Comparison of ENCODE assay signal across 13 cellular contexts in genomic region chrX:72201836-72202536, GRCh38. TPM values are rescaled to one million over a fixed set of nuclear protein-coding genes. Genes with fewer than 3 reads are reported as not detected.
DNase-seq lines count a peak whose midpoint lies in the region; ATAC-seq and TF ChIP-seq lines count a peak whose summit lies in the region.
"Had no signal": no experiment of that assay in that cellular context is flagged by ENCODE, and none has a peak within 500 bp of the region (broad histone marks: within the 10 kb centered on the region; RNA-seq: fewer than 3 reads in every experiment).

No MANE protein-coding gene starts in this region.

- TF ChIP-seq POLR2A in adrenal gland (IDR thresholded peaks at IDR 0.05) = no peak

- in situ Hi-C loops in ACHN (cut with HindIII; ENCODE audit: low pct_ligation_motif_present, low pct_unique_long_range_greater_than_20kb, low sequenced_read_pairs) = no loop called here
- in situ Hi-C loops in astrocyte of the cerebellum (cut with HindIII; ENCODE audit: low sequenced_read_pairs) = no loop called here

- DNase-seq in ACHN = peak; percentile 67
- DNase-seq in astrocyte of the cerebellum (ENCODE audit: low read depth) = peak; percentile 33
- DNase-seq in HPDE6-E6E7 (ENCODE audit: extremely low spot score) = no peak
- DNase-seq in activated T-cell treated with anti-CD3 and anti-CD28 coated beads, Interleukin-2, amount 50 U/mL, for 72 hours = no peak
- DNase-seq in left colon = no peak
- DNase-seq in adrenal gland = no peak
- DNase-seq: activated CD4-positive, alpha-beta T cell treated with anti-CD3 and anti-CD28 coated beads for 4 hours; effector CD8-positive, alpha-beta T cell; NCI-H2029; SHP77 had no signal

- H3K9me3 Mint-ChIP-seq in activated T-cell treated with anti-CD3 and anti-CD28 coated beads, Interleukin-2, amount 50 U/mL, for 72 hours = no peaks in the 10 kb centered on the region

- H3K27ac ChIP-seq in HUES6 (ENCODE audit: low read depth, low read length) = peak overlapping the region; percentile 87
- no peak overlapping the region for H3K27ac ChIP-seq in iPS-18a (ENCODE audit: low read length)
- no peak overlapping the region for H3K27ac ChIP-seq in adrenal gland

- 76 to 96% (median 87%) methylated on average over 7 of the region's 7 CpGs for WGBS in adrenal gland, 4 donors

- H3K36me3 Mint-ChIP-seq in activated T-cell treated with anti-CD3 and anti-CD28 coated beads, Interleukin-2, amount 50 U/mL, for 72 hours (ENCODE audit: insufficient read depth in 2 of 2) = peaks cover 0 to 3% of the 10 kb centered on the region in 2 donors

- H3K27me3 ChIP-seq in HUES6 (ENCODE audit: control insufficient read depth, insufficient read depth, low read length) (no peaks in the 10 kb centered on the region), iPS-18a (ENCODE audit: control insufficient read depth, insufficient read depth, low read length) (no peaks in the 10 kb centered on the region), adrenal gland (no peaks in the 10 kb centered on the region)

- intact Hi-C loops in left colon (cut with DNase I, micrococcal nuclease) = no loop called here
- intact Hi-C loops in adrenal gland (cut with DNase I) = no loop called here

- no peak overlapping the region for H3K27ac Mint-ChIP-seq in activated T-cell treated with anti-CD3 and anti-CD28 coated beads, Interleukin-2, amount 50 U/mL, for 72 hours
- H3K27ac Mint-ChIP-seq: B cell had no signal

- H3K36me3 ChIP-seq in HUES6 (ENCODE audit: control insufficient read depth, insufficient read depth, low read length) (peaks cover 47% of the 10 kb centered on the region), iPS-18a (ENCODE audit: control insufficient read depth, low read depth, low read length) (peaks cover 14% of the 10 kb centered on the region), adrenal gland (replicated peaks in 1 of 2) (peaks cover 0 to 5% of the 10 kb centered on the region in 2 donors)

- H3K9ac ChIP-seq in HUES6 (ENCODE audit: low read length) (peak overlapping the region; percentile 65), iPS-18a (ENCODE audit: low read length) (no peak overlapping the region)

- peaks cover 25% of the 10 kb centered on the region for H3K4me1 ChIP-seq in HUES6 (ENCODE audit: control insufficient read depth, insufficient read depth, low read length)
- H3K4me1 ChIP-seq in iPS-18a (ENCODE audit: control insufficient read depth, low read depth, low read length) = peaks cover 18% of the 10 kb centered on the region
- no peaks in the 10 kb centered on the region for H3K4me1 ChIP-seq in adrenal gland (replicated peaks in 1 of 2)

- H3K4me3 ChIP-seq in HUES6 (ENCODE audit: low read depth, low read length) = peak overlapping the region; percentile 29; the same call in 1 of the 2 replicates
- no peak overlapping the region for H3K4me3 ChIP-seq in astrocyte of the cerebellum (ENCODE audit: low read depth, low read length)
- H3K4me3 ChIP-seq in iPS-18a (ENCODE audit: low read length) = peak overlapping the region; percentile 15
- no peak overlapping the region for H3K4me3 ChIP-seq in adrenal gland

- H3K9me3 ChIP-seq in HUES6 (ENCODE audit: control insufficient read depth, insufficient read depth, low read depth, low read length) (no peaks in the 10 kb centered on the region; the same call in 1 of the 2 replicates), iPS-18a (ENCODE audit: control insufficient read depth, low read depth, low read length) (peaks cover 11% of the 10 kb centered on the region), adrenal gland (replicated peaks in 1 of 3) (no peaks in the 10 kb centered on the region)

- H3K27me3 Mint-ChIP-seq in activated T-cell treated with anti-CD3 and anti-CD28 coated beads, Interleukin-2, amount 50 U/mL, for 72 hours (ENCODE audit: low read depth) = peaks cover 5% of the 10 kb centered on the region
- H3K27me3 Mint-ChIP-seq: B cell had no signal

- no peak for ATAC-seq in activated T-cell treated with anti-CD3 and anti-CD28 coated beads, Interleukin-2, amount 50 U/mL, for 72 hours (replicated peaks in 1 of 2)
- ATAC-seq in left colon = no peak

- no peak for TF ChIP-seq CTCF in astrocyte of the cerebellum (IDR thresholded peaks at IDR 0.05; ENCODE audit: low read depth, low read length, missing control alignments)
- no peak for TF ChIP-seq CTCF in adrenal gland (IDR thresholded peaks at IDR 0.05)

- H3K4me1 Mint-ChIP-seq in activated T-cell treated with anti-CD3 and anti-CD28 coated beads, Interleukin-2, amount 50 U/mL, for 72 hours (ENCODE audit: low read depth) = no peaks in the 10 kb centered on the region
- H3K4me1 Mint-ChIP-seq: B cell had no signal

- no peak overlapping the region for H3K4me3 Mint-ChIP-seq in activated T-cell treated with anti-CD3 and anti-CD28 coated beads, Interleukin-2, amount 50 U/mL, for 72 hours
- H3K4me3 Mint-ChIP-seq: B cell had no signal

RNA-seq across cellular contexts. Expression of gene PIN4, which starts 20.4 kb away (rescaled TPM):
- 1 to 10 TPM; 4.7 to 6.2 TPM for total RNA-seq in activated T-cell treated with anti-CD3 and anti-CD28 coated beads, Interleukin-2, amount 50 U/mL, for 72 hours
- 10 to 100 TPM in 1 of 2 donors, 1 to 10 TPM in 1; 7.8 to 11.8 TPM for total RNA-seq in left colon
- total RNA-seq in adrenal gland = 10 to 100 TPM in 1 of 8 donors, 1 to 10 TPM in 7; 2.7 to 12.3 (median 8.2) TPM
- 10 to 100 TPM; 28.5 to 58.4 (median 33.9) TPM for polyA plus RNA-seq in adrenal gland

RNA-seq across cellular contexts. Expression of gene ERCC6L, which starts 36.8 kb away (rescaled TPM):
- total RNA-seq in activated T-cell treated with anti-CD3 and anti-CD28 coated beads, Interleukin-2, amount 50 U/mL, for 72 hours = 1 to 10 TPM; 5.4 to 6.5 TPM
- total RNA-seq in left colon (1 to 10 TPM in 1 of 2 donors, under 1 TPM in 1; 0.61 to 1.6 TPM), adrenal gland (under 1 TPM in 6 of 8 donors, not detected in 2; 0.08 to 0.18 (median 0.13) TPM)
- polyA plus RNA-seq in adrenal gland = under 1 TPM in 1 of 3 donors, not detected in 2; 0.33 TPM

Comparison
In these comparisons a context has a peak if more than half of its experiments do, and no peak if none do; other contexts are left out.
1. DNase-seq: peak in ACHN (single experiment) and astrocyte of the cerebellum (single experiment); none in HPDE6-E6E7 (single experiment), activated T-cell treated with anti-CD3 and anti-CD28 coated beads, Interleukin-2, amount 50 U/mL, for 72 hours (0 of 2), left colon (0 of 2) and adrenal gland (0 of 7).
2. H3K4me3 ChIP-seq: peak in HUES6 (single experiment) and iPS-18a (single experiment); none in astrocyte of the cerebellum (single experiment) and adrenal gland (0 of 4).